In genomic region chr1:56683569-56683968, GRCh38 we compare ENCODE assay signal across 9 cellular contexts. TPM values are rescaled to one million over a fixed set of nuclear protein-coding genes. Genes with fewer than 3 reads are reported as not detected.
"Had no signal": no experiment of that assay in that cellular context is flagged by ENCODE, and none has a peak within 500 bp of the region (broad histone marks: within the 10 kb centered on the region; RNA-seq: fewer than 3 reads in every experiment).

No MANE protein-coding gene starts in this region.

- ATAC-seq: K562 had no signal

- H3K4me3 ChIP-seq: K562 had no signal

- FAIRE-seq: HTR-8/SVneo, K562 had no signal

- H3K27ac ChIP-seq: HL-60, KMS-11 had no signal

- H3K9ac ChIP-seq: KMS-11 had no signal

- DNase-seq: IMR-90, KBM-7, KG1 had no signal

- H3K4me2 ChIP-seq: KMS-11 had no signal

RNA-seq across cellular contexts. Expression of gene PRKAA2, which starts 38.5 kb away (rescaled TPM):
- total RNA-seq: HT-29, K562 had no signal
- polyA plus RNA-seq: IgD-negative memory B cell had no signal
